29 cellular contexts compared by ENCODE assay signal in the genomic region with DNA sequence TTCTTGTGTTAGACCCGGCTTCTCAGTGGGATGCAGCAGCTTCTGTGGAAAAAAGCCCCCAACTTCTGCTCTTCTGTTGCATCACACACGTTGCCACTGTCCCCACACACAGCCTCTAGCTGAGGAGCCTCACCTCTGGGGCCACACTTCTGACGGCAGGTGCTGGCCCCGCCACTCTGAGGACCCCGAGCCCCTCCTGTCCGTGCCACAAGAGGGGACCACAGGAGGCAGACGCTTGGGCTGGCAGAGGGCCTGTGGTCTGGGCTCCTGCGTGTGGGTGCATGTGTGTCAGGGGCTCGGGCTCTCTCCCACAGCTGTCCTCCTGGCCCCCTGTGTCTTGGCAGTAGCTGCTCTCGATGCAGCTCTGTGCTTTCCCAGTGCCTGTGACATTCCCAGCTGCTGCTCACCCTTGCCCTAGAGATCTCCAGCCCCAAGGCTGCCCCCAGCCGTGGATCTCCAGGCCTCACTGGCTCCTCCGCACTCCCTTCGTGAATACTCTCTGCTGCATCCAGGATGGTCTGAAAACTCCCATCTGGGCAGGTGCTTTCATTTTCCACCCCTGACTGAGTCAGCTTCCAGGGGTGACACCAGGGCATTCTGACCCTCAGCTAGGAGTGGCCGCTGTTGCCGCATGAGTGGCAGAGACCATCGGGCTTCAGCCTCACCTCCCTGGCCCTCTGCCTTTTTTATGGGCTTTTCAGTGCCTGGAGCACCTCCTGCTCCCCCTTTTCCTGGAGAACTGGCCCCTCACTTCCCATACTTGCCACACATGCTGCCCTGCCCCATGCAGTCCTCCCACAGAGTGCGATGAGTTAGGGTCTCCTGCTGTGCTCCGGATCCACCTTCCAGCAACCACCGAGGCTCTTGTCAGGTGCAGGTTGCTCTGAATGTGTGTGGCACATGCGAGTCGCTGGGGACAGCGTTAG. TPM values are rescaled to one million over a fixed set of nuclear protein-coding genes. Genes with fewer than 3 reads are reported as not detected.
DNase-seq lines count a peak whose midpoint lies in the region; ATAC-seq and TF ChIP-seq lines count a peak whose summit lies in the region.
"Had no signal": no experiment of that assay in that cellular context is flagged by ENCODE, and none has a peak within 500 bp of the region (broad histone marks: within the 10 kb centered on the region; RNA-seq: fewer than 3 reads in every experiment).

No MANE protein-coding gene starts in this region.

- no peak for DNase-seq in GM23338 (ENCODE audit: low spot score)
- no peak for DNase-seq in WTC11 (ENCODE audit: low spot score)
- DNase-seq in esophagus squamous epithelium (lab: John Stamatoyannopoulos, UW), result no peak
- no peak for DNase-seq in progenitor cell of endocrine pancreas (ENCODE audit: low spot score, unreplicated experiment)
- DNase-seq in NCI-H69 (lab: John Stamatoyannopoulos, UW), result no peak
- DNase-seq in colonic mucosa, result no peak
- no peak for DNase-seq in activated CD4-positive, alpha-beta T cell treated with anti-CD3 and anti-CD28 coated beads for 1 hour
- DNase-seq: activated CD4-positive, CD25-positive, alpha-beta regulatory T cell treated with anti-CD3 and anti-CD28 coated beads, Interleukin-2, amount 50 U/mL, for 72 hours; activated CD8-positive, alpha-beta memory T cell treated with anti-CD3 and anti-CD28 coated beads for 24 hours; activated naive CD4-positive, alpha-beta T cell; activated T-cell treated with anti-CD3 and anti-CD28 coated beads, Interleukin-2, amount 50 U/mL, for 4 hours; anterior cingulate cortex; COR-L47; DMS79 treated with DMSO at 0.1 percent for 48 hours; GF-D8; HFFc6; left cardiac atrium; NCI-H1417 treated with DMSO at 0.1 percent for 48 hours; NCI-H2081 treated with DMSO at 0.1 percent for 48 hours; spleen; stimulated activated CD4-positive, alpha-beta T cell treated with anti-CD3 and anti-CD28 coated beads, Interleukin-2, amount 100 ng/mL, for 48 hours; stimulated activated naive CD4-positive, alpha-beta T cell; T-helper 17 cell; uterus had no signal

- intact Hi-C loops in esophagus squamous epithelium (cut with DNase I) (no loop called here), colonic mucosa (cut with DNase I) (no loop called here)

- no peaks in the 10 kb centered on the region; the same call in 1 of the 2 replicates for H4K20me1 ChIP-seq in GM23338 (replicated peaks; ENCODE audit: insufficient read depth)

- TF ChIP-seq CTCF in GM23338 (conservative IDR thresholded peaks at IDR 0.05; ENCODE audit: low read depth in 2 of 2) (no peak), WTC11 (IDR thresholded peaks at IDR 0.05) (no peak), esophagus squamous epithelium (IDR thresholded peaks at IDR 0.05) (no peak), progenitor cell of endocrine pancreas (IDR thresholded peaks at IDR 0.05; ENCODE audit: unreplicated experiment) (no peak), colonic mucosa (IDR thresholded peaks at IDR 0.05) (no peak)

- H3K27ac Mint-ChIP-seq in GM23338, result peak overlapping the region; percentile 59; the same call in 1 of the 2 replicates
- peak overlapping the region; percentile 77 for H3K27ac Mint-ChIP-seq in WTC11
- peak overlapping the region; percentile 52 for H3K27ac Mint-ChIP-seq in progenitor cell of endocrine pancreas
- H3K27ac Mint-ChIP-seq: HFFc6 had no signal

- no peak for TF ChIP-seq POLR2A in esophagus squamous epithelium (IDR thresholded peaks at IDR 0.05)

- H3K36me3 ChIP-seq in GM23338 (ENCODE audit: insufficient read depth) (peaks cover 4% of the 10 kb centered on the region), esophagus squamous epithelium (peaks cover 11 to 97% (median 38%) of the 10 kb centered on the region in 3 donors), colonic mucosa (peaks cover 11% of the 10 kb centered on the region)
- H3K36me3 ChIP-seq: uterus had no signal

- H3K27me3 Mint-ChIP-seq in GM23338 (ENCODE audit: insufficient read depth, low read depth, poor library complexity) (peaks cover 10% of the 10 kb centered on the region), WTC11 (ENCODE audit: low read depth) (no peaks in the 10 kb centered on the region), progenitor cell of endocrine pancreas (no peaks in the 10 kb centered on the region)
- H3K27me3 Mint-ChIP-seq: T-helper 17 cell had no signal

- H3K9me3 Mint-ChIP-seq in GM23338, result no peaks in the 10 kb centered on the region
- no peaks in the 10 kb centered on the region for H3K9me3 Mint-ChIP-seq in WTC11
- no peaks in the 10 kb centered on the region for H3K9me3 Mint-ChIP-seq in progenitor cell of endocrine pancreas (ENCODE audit: low read depth)
- H3K9me3 Mint-ChIP-seq: activated T-cell treated with anti-CD3 and anti-CD28 coated beads, Interleukin-2, amount 50 U/mL, for 4 hours; HFFc6 had no signal

- H3K9me3 ChIP-seq in esophagus squamous epithelium (no peaks in the 10 kb centered on the region), colonic mucosa (no peaks in the 10 kb centered on the region)
- H3K9me3 ChIP-seq: BLaER1, spleen, thoracic aorta, uterus had no signal

- H3K4me2 ChIP-seq in GM23338, result no peak overlapping the region
- H3K4me2 ChIP-seq: BLaER1 had no signal

- H3K9me2 ChIP-seq in GM23338 (ENCODE audit: insufficient read depth), result no peaks in the 10 kb centered on the region

- no peak overlapping the region for H2AFZ ChIP-seq in GM23338

- H3K4me3 ChIP-seq in GM23338, result no peak overlapping the region
- H3K4me3 ChIP-seq in esophagus squamous epithelium, result no peak overlapping the region
- no peak overlapping the region for H3K4me3 ChIP-seq in colonic mucosa
- H3K4me3 ChIP-seq: BLaER1, coronary artery, spleen, thoracic aorta, uterus had no signal

- H3K27me3 ChIP-seq in GM23338 (ENCODE audit: insufficient read depth) (no peaks in the 10 kb centered on the region), esophagus squamous epithelium (no peaks in the 10 kb centered on the region), colonic mucosa (no peaks in the 10 kb centered on the region)
- H3K27me3 ChIP-seq: BLaER1, spleen, uterus had no signal

- H3K27ac ChIP-seq in GM23338 (ENCODE audit: low read depth) (0 out of 2 replicates have a peak overlapping the region, but pooled peaks have one; percentile 36), esophagus squamous epithelium (peak overlapping the region; percentile 79 to 87 (median 84)), colonic mucosa (no peak overlapping the region)
- H3K27ac ChIP-seq: BLaER1, coronary artery, spleen, thoracic aorta, uterus had no signal

- POLR2A ChIA-PET in WTC11 (lab: Charles Lee), result no interaction called here

- H3K79me2 ChIP-seq in GM23338 (replicated peaks; ENCODE audit: insufficient read depth), result peaks cover 7% of the 10 kb centered on the region

- no peak overlapping the region for H3K9ac ChIP-seq in colonic mucosa (ENCODE audit: low read depth in 2 of 2, low read length in 2 of 2)
- H3K9ac ChIP-seq: BLaER1 had no signal

- no peak overlapping the region for H3K4me3 Mint-ChIP-seq in GM23338
- no peak overlapping the region for H3K4me3 Mint-ChIP-seq in WTC11
- no peak overlapping the region for H3K4me3 Mint-ChIP-seq in progenitor cell of endocrine pancreas (ENCODE audit: low read depth)
- H3K4me3 Mint-ChIP-seq: activated T-cell treated with anti-CD3 and anti-CD28 coated beads, Interleukin-2, amount 50 U/mL, for 4 hours; HFFc6; T-helper 17 cell had no signal

- 0 out of 2 replicates have a peak, but pooled peaks cover under 1% of the 10 kb centered on the region for H3F3A ChIP-seq in GM23338 (replicated peaks; ENCODE audit: low read depth)

- H3K4me1 ChIP-seq in GM23338 (ENCODE audit: insufficient read depth) (no peaks in the 10 kb centered on the region), esophagus squamous epithelium (peaks cover 23 to 59% (median 30%) of the 10 kb centered on the region in 3 donors), colonic mucosa (no peaks in the 10 kb centered on the region)
- H3K4me1 ChIP-seq: uterus had no signal

- no peaks in the 10 kb centered on the region for H3K4me1 Mint-ChIP-seq in GM23338
- H3K4me1 Mint-ChIP-seq in WTC11, result no peaks in the 10 kb centered on the region
- H3K4me1 Mint-ChIP-seq in progenitor cell of endocrine pancreas (ENCODE audit: low read depth), result no peaks in the 10 kb centered on the region

- peaks cover 44% of the 10 kb centered on the region for H3K36me3 Mint-ChIP-seq in GM23338 (ENCODE audit: low read depth)
- H3K36me3 Mint-ChIP-seq in WTC11, result peaks cover 30% of the 10 kb centered on the region
- H3K36me3 Mint-ChIP-seq in progenitor cell of endocrine pancreas (ENCODE audit: insufficient read depth), result peaks cover 10% of the 10 kb centered on the region

- ATAC-seq in GM23338 (no peak), WTC11 (no peak), GM21390 (IDR thresholded peaks at IDR 0.05; ENCODE audit: unreplicated experiment) (no peak)
- ATAC-seq: activated T-cell treated with anti-CD3 and anti-CD28 coated beads, Interleukin-2, amount 50 U/mL, for 4 hours; left cardiac atrium; SK-N-SH treated with all-trans-retinoic acid at 6 μM for 48 hours; T-helper 17 cell had no signal

- CTCF ChIA-PET in WTC11 (lab: Charles Lee), result interaction anchor here (2.9 kb wide), 1 partner anchor 8 kb away, joined by 12 read pairs; no protein-coding TSS in a partner anchor

- 55 to 56% methylated on average over 7 to 13 of the region's 22 CpGs for WGBS in esophagus squamous epithelium, 2 donors

TF ChIP-seq in GM23338, 12 proteins besides CTCF, POLR2A, EP300 and RAD21 (continues in another document):
- TF ChIP-seq NANOG (IDR thresholded peaks at IDR 0.05; ENCODE audit: borderline replicate concordance), result no peak

TF ChIP-seq in WTC11, 78 proteins besides CTCF, POLR2A, EP300 and RAD21 (continues in another document):
- TF ChIP-seq FOXK1 (CRISPR knock-in tag; IDR thresholded peaks at IDR 0.05), result no peak
- TF ChIP-seq ZNF317 (CRISPR knock-in tag; IDR thresholded peaks at IDR 0.05; ENCODE audit: borderline replicate concordance, low read depth), result no peak
- TF ChIP-seq ZNF232 (CRISPR knock-in tag; IDR thresholded peaks at IDR 0.05), result no peak
- TF ChIP-seq ZNF416 (CRISPR knock-in tag; IDR thresholded peaks at IDR 0.05), result no peak

RNA-seq across cellular contexts. Expression of gene MAU2, which starts 13.7 kb away (rescaled TPM):
- total RNA-seq in GM23338 (2014; rRNA removed; shearing (Covaris generic)), result 36.0 and 62.2 TPM in 2 replicates
- polyA plus RNA-seq in GM23338 (2016; fragmentation: Nextera tagmentation; extraction: Ambion mirVana), result 18.9 and 20.5 TPM in 2 replicates
- 47.8 to 56.8 TPM (median 50.3 TPM) in 3 replicates for total RNA-seq in WTC11 (2021)
- total RNA-seq in esophagus squamous epithelium, result 10 to 100 TPM; 35.4 to 53.2 (median 39.1) TPM
- total RNA-seq in progenitor cell of endocrine pancreas, result 91.9 and 98.5 TPM in 2 replicates
- 10 to 100 TPM; 33.5 to 56.7 TPM for total RNA-seq in colonic mucosa

RNA-seq across cellular contexts. Expression of gene SUGP1, which starts 14.0 kb away (rescaled TPM):
- 31.0 and 38.6 TPM in 2 replicates for total RNA-seq in GM23338 (2014; rRNA removed; shearing (Covaris generic))
- 61.6 and 63.2 TPM in 2 replicates for polyA plus RNA-seq in GM23338 (2016; fragmentation: Nextera tagmentation; extraction: Ambion mirVana)
- total RNA-seq in WTC11 (2021) (72.1 to 81.3 TPM (median 72.5 TPM) in 3 replicates), esophagus squamous epithelium (10 to 100 TPM; 31.0 to 47.4 (median 32.3) TPM), progenitor cell of endocrine pancreas (86.0 and 95.6 TPM in 2 replicates), colonic mucosa (10 to 100 TPM; 33.2 to 54.7 TPM)
